27 cellular contexts compared by ENCODE assay signal in genomic region chr20:64278319-64278681, GRCh38.
"Had no signal": no experiment of that assay in that cellular context is flagged by ENCODE, and none has a peak within 500 bp of the region (broad histone marks: within the 10 kb centered on the region; RNA-seq: fewer than 3 reads in every experiment).

No MANE protein-coding gene starts in this region.

- FAIRE-seq: RCC 7860 had no signal

- DNase-seq: activated CD4-positive, alpha-beta memory T cell treated with anti-CD3 and anti-CD28 coated beads for 36 hours; activated CD4-positive, alpha-beta T cell treated with anti-CD3 and anti-CD28 coated beads, Interleukin-2, amount 10 ng/mL, durations not matched to agents 7 days and 5 days; activated CD4-positive, CD25-positive, alpha-beta regulatory T cell treated with anti-CD3 and anti-CD28 coated beads, Interleukin-2, amount 50 U/mL, for 72 hours; activated CD8-positive, alpha-beta memory T cell treated with anti-CD3 and anti-CD28 coated beads for 24 hours; activated gamma-delta T cell; activated naive CD4-positive, alpha-beta T cell treated with anti-CD3 and anti-CD28 coated beads, Interleukin-2, amount 10 ng/mL, durations not matched to agents 7 days and 5 days; activated naive CD8-positive, alpha-beta T cell treated with anti-CD3 and anti-CD28 coated beads for 36 hours; activated T-cell treated with anti-CD3 and anti-CD28 coated beads for 4 hours; activated T-cell treated with anti-CD3 and anti-CD28 coated beads, Interleukin-2, amount 50 U/mL, for 48 hours; caudate nucleus; Kasumi-1; KBM-7; NCI-H1092; NCI-H1417; NCI-H1930; NCI-H2171; NCI-H2227 treated with DMSO at 0.1 percent for 48 hours; NCI-H446 treated with DMSO at 0.1 percent for 48 hours; NCI-H524 treated with DMSO at 0.1 percent for 48 hours; NCI-H748 treated with DMSO at 0.1 percent for 48 hours; NK-92 treated with Interleukin-12 subunit alpha and Interleukin-12 subunit beta, amount 100 ng/mL, for 24 hours; SIG-M5; T-helper 17 cell; T-helper 9 cell had no signal

- ATAC-seq: activated T-helper 17 cell treated with anti-CD3 and anti-CD28 coated beads, Interleukin-2, amount 50 U/mL, for 72 hours; T-helper 17 cell; WTC11 had no signal
